In the genomic region with DNA sequence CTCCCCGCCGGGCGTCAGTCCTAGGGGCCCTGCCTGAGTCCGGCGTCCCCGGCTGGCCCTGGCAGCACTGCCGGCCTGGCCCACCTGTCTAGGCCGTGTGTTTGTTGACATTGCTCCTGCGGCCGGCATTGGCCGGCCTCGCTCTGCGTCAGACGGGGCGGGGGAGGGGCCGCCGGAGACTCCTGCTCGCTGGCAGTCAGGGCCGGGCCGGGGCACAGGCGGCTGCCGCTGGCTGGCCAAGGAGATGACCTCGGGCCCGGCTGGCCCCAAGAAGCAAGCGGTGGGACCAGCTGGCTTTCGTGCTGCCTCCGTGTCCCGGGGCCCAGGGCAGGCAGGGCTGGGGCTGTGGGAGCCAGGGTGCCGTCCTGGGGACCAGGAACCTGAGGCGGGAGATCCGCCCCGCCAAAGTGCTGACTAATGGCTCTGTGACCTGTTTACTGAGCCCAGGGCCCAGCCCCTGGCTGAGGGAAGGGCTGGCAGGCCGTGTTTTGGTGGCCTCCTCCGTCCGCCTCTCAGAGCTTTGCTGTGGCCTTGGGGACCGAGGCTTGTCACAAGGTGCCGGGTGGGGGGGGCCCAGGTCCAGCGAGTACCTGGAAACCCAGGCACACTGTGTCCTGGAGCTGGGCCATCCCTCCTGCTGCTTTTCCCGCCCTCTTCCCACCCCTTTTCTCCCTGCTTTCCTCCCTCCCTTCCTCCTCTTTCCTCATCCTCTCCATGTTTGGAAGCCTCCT, we compare ENCODE assay signal across 1 cellular context.
TF ChIP-seq lines count a peak whose summit lies in the region.

No MANE protein-coding gene starts in this region.

TF ChIP-seq in K562, 482 proteins besides CTCF, POLR2A, EP300 and RAD21 (continues in another document):
- TF ChIP-seq SREBF1 (IDR thresholded peaks at IDR 0.05; ENCODE audit: borderline replicate concordance, low read depth, low read length) (no peak), ZC3H11A (IDR thresholded peaks at IDR 0.05; ENCODE audit: low read depth, low read length) (no peak), ZNF764 (CRISPR knock-in tag; IDR thresholded peaks at IDR 0.05; ENCODE audit: low read depth) (no peak), DACH1 (IDR thresholded peaks at IDR 0.05; ENCODE audit: partially characterized antibody) (no peak), HCFC1 (IDR thresholded peaks at IDR 0.05; ENCODE audit: low read depth, low read length) (no peak), NRF1 (conservative IDR thresholded peaks at IDR 0.05 in 1 of 2, IDR thresholded peaks at IDR 0.05 in 1 of 2) (peak; percentile 59 to 70), POLR2G (IDR thresholded peaks at IDR 0.05; ENCODE audit: low read depth, low read length) (peak; percentile 92), MBD2 (IDR thresholded peaks at IDR 0.05; ENCODE audit: borderline replicate concordance, low read depth) (no peak), C11orf30 (IDR thresholded peaks at IDR 0.05; ENCODE audit: low read depth) (peak; percentile 99), ARNT (IDR thresholded peaks at IDR 0.05) (no peak), GABPB1 (CRISPR knock-in tag; IDR thresholded peaks at IDR 0.05) (peak; percentile 60; the same call in 1 of the 2 replicates), ELF4 (CRISPR knock-in tag; IDR thresholded peaks at IDR 0.05) (no peak), GABPA (tag; conservative IDR thresholded peaks at IDR 0.05; ENCODE audit: low read depth) (no peak), SNRNP70 (optimal IDR thresholded peaks at IDR 0.05; ENCODE audit: low read depth, low read length) (no peak), SMARCA5 (IDR thresholded peaks at IDR 0.05) (no peak), ILK (tag; IDR thresholded peaks at IDR 0.05; ENCODE audit: borderline replicate concordance, low read depth) (no peak), RBFOX2 (IDR thresholded peaks at IDR 0.05; ENCODE audit: low read depth, low read length) (peak; percentile 85), GATAD2A (IDR thresholded peaks at IDR 0.05) (no peak), ZNF830 (CRISPR knock-in tag; IDR thresholded peaks at IDR 0.05) (no peak), SREBF2 (CRISPR knock-in tag; IDR thresholded peaks at IDR 0.05) (no peak), LCOR (CRISPR knock-in tag; IDR thresholded peaks at IDR 0.05) (0 out of 2 replicates have a peak, but pooled peaks have one; percentile 22)
- TF ChIP-seq, protein P1, sequence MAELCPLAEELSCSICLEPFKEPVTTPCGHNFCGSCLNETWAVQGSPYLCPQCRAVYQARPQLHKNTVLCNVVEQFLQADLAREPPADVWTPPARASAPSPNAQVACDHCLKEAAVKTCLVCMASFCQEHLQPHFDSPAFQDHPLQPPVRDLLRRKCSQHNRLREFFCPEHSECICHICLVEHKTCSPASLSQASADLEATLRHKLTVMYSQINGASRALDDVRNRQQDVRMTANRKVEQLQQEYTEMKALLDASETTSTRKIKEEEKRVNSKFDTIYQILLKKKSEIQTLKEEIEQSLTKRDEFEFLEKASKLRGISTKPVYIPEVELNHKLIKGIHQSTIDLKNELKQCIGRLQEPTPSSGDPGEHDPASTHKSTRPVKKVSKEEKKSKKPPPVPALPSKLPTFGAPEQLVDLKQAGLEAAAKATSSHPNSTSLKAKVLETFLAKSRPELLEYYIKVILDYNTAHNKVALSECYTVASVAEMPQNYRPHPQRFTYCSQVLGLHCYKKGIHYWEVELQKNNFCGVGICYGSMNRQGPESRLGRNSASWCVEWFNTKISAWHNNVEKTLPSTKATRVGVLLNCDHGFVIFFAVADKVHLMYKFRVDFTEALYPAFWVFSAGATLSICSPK (IDR thresholded peaks at IDR 0.05; ENCODE audit: borderline replicate concordance), result no peak
- TF ChIP-seq, protein P2, sequence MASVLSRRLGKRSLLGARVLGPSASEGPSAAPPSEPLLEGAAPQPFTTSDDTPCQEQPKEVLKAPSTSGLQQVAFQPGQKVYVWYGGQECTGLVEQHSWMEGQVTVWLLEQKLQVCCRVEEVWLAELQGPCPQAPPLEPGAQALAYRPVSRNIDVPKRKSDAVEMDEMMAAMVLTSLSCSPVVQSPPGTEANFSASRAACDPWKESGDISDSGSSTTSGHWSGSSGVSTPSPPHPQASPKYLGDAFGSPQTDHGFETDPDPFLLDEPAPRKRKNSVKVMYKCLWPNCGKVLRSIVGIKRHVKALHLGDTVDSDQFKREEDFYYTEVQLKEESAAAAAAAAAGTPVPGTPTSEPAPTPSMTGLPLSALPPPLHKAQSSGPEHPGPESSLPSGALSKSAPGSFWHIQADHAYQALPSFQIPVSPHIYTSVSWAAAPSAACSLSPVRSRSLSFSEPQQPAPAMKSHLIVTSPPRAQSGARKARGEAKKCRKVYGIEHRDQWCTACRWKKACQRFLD (CRISPR knock-in tag; IDR thresholded peaks at IDR 0.05), result peak; percentile 82
- TF ChIP-seq, protein P3, sequence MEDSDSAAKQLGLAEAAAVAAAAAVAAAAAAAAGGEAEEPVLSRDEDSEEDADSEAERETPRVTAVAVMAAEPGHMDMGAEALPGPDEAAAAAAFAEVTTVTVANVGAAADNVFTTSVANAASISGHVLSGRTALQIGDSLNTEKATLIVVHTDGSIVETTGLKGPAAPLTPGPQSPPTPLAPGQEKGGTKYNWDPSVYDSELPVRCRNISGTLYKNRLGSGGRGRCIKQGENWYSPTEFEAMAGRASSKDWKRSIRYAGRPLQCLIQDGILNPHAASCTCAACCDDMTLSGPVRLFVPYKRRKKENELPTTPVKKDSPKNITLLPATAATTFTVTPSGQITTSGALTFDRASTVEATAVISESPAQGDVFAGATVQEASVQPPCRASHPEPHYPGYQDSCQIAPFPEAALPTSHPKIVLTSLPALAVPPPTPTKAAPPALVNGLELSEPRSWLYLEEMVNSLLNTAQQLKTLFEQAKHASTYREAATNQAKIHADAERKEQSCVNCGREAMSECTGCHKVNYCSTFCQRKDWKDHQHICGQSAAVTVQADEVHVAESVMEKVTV (CRISPR knock-in tag; IDR thresholded peaks at IDR 0.05), result no peak
- TF ChIP-seq, protein P4, sequence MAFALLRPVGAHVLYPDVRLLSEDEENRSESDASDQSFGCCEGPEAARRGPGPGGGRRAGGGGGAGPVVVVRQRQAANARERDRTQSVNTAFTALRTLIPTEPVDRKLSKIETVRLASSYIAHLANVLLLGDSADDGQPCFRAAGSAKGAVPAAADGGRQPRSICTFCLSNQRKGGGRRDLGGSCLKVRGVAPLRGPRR (CRISPR knock-in tag; IDR thresholded peaks at IDR 0.05), result no peak
- TF ChIP-seq, protein P5, sequence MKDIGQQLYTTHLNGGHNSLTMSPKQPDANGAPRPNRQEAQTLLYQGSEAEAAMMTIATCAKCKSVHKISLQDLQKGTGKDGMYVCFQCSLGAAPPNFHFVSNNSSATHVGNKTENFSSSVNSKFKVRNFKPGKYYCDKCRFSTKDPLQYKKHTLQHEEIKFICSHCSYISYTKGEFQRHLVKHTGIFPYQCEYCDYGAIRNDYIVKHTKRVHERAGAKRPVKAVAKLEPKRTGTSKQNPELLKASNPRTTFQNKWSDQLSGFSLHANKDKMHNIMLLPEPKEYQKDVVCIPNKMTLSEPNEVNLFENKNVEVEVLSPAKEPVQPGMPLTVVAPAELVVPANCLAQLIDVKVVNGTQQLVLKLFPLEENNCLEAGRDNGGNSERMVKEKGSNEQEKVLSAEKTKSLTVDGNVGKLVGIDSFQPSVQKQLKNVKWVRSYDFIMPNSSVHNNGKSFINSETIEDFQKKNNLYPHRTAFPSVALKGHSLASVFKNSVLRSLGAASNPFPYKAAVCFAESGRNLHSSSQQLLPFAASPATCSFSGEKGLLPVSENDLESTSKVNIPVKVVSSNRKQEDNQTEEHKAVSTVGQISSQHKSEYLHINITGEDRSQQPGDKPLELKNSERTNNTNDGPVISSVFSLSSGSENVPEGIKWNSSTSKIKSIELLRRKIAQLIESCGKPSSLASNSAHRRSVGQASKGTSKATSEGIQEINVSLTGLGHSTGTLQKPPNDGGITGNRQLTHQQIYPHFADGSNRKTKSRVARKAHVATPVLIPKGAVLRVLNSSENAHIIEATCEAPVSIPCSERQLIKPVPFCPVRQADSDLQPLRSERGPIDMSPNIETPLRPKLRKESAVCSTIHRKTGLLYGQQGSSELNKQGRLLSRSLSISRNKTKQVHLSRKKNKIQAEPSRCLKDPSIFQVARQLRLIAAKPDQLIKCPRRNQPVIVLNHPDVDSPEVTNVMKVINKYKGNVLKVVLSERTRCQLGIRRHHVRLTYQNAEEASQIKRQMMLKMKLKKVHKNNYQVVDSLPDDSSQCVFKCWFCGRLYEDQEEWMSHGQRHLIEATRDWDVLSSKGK (CRISPR knock-in tag; IDR thresholded peaks at IDR 0.05), result no peak
- TF ChIP-seq, protein P6, sequence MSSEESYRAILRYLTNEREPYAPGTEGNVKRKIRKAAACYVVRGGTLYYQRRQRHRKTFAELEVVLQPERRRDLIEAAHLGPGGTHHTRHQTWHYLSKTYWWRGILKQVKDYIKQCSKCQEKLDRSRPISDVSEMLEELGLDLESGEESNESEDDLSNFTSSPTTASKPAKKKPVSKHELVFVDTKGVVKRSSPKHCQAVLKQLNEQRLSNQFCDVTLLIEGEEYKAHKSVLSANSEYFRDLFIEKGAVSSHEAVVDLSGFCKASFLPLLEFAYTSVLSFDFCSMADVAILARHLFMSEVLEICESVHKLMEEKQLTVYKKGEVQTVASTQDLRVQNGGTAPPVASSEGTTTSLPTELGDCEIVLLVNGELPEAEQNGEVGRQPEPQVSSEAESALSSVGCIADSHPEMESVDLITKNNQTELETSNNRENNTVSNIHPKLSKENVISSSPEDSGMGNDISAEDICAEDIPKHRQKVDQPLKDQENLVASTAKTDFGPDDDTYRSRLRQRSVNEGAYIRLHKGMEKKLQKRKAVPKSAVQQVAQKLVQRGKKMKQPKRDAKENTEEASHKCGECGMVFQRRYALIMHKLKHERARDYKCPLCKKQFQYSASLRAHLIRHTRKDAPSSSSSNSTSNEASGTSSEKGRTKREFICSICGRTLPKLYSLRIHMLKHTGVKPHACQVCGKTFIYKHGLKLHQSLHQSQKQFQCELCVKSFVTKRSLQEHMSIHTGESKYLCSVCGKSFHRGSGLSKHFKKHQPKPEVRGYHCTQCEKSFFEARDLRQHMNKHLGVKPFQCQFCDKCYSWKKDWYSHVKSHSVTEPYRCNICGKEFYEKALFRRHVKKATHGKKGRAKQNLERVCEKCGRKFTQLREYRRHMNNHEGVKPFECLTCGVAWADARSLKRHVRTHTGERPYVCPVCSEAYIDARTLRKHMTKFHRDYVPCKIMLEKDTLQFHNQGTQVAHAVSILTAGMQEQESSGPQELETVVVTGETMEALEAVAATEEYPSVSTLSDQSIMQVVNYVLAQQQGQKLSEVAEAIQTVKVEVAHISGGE (CRISPR knock-in tag; IDR thresholded peaks at IDR 0.05), result no peak
- TF ChIP-seq, protein P7, sequence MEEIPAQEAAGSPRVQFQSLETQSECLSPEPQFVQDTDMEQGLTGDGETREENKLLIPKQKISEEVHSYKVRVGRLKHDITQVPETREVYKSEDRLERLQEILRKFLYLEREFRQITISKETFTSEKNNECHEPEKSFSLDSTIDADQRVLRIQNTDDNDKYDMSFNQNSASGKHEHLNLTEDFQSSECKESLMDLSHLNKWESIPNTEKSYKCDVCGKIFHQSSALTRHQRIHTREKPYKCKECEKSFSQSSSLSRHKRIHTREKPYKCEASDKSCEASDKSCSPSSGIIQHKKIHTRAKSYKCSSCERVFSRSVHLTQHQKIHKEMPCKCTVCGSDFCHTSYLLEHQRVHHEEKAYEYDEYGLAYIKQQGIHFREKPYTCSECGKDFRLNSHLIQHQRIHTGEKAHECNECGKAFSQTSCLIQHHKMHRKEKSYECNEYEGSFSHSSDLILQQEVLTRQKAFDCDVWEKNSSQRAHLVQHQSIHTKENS (CRISPR knock-in tag; IDR thresholded peaks at IDR 0.05), result no peak
- TF ChIP-seq, protein P8, sequence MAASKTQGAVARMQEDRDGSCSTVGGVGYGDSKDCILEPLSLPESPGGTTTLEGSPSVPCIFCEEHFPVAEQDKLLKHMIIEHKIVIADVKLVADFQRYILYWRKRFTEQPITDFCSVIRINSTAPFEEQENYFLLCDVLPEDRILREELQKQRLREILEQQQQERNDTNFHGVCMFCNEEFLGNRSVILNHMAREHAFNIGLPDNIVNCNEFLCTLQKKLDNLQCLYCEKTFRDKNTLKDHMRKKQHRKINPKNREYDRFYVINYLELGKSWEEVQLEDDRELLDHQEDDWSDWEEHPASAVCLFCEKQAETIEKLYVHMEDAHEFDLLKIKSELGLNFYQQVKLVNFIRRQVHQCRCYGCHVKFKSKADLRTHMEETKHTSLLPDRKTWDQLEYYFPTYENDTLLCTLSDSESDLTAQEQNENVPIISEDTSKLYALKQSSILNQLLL (CRISPR knock-in tag; IDR thresholded peaks at IDR 0.05; ENCODE audit: borderline replicate concordance), result no peak
- TF ChIP-seq, protein P9, sequence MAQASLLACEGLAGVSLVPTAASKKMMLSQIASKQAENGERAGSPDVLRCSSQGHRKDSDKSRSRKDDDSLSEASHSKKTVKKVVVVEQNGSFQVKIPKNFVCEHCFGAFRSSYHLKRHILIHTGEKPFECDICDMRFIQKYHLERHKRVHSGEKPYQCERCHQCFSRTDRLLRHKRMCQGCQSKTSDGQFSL (CRISPR knock-in tag; IDR thresholded peaks at IDR 0.05), result peak; percentile 83
- TF ChIP-seq, protein P9 (tag; IDR thresholded peaks at IDR 0.05), result no peak
- TF ChIP-seq, protein P10, sequence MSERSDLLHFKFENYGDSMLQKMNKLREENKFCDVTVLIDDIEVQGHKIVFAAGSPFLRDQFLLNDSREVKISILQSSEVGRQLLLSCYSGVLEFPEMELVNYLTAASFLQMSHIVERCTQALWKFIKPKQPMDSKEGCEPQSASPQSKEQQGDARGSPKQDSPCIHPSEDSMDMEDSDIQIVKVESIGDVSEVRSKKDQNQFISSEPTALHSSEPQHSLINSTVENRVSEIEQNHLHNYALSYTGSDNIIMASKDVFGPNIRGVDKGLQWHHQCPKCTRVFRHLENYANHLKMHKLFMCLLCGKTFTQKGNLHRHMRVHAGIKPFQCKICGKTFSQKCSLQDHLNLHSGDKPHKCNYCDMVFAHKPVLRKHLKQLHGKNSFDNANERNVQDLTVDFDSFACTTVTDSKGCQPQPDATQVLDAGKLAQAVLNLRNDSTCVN (CRISPR knock-in tag; IDR thresholded peaks at IDR 0.05), result no peak
- TF ChIP-seq, protein P11, sequence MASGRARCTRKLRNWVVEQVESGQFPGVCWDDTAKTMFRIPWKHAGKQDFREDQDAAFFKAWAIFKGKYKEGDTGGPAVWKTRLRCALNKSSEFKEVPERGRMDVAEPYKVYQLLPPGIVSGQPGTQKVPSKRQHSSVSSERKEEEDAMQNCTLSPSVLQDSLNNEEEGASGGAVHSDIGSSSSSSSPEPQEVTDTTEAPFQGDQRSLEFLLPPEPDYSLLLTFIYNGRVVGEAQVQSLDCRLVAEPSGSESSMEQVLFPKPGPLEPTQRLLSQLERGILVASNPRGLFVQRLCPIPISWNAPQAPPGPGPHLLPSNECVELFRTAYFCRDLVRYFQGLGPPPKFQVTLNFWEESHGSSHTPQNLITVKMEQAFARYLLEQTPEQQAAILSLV (tag; IDR thresholded peaks at IDR 0.05), result no peak
- TF ChIP-seq, protein P12, sequence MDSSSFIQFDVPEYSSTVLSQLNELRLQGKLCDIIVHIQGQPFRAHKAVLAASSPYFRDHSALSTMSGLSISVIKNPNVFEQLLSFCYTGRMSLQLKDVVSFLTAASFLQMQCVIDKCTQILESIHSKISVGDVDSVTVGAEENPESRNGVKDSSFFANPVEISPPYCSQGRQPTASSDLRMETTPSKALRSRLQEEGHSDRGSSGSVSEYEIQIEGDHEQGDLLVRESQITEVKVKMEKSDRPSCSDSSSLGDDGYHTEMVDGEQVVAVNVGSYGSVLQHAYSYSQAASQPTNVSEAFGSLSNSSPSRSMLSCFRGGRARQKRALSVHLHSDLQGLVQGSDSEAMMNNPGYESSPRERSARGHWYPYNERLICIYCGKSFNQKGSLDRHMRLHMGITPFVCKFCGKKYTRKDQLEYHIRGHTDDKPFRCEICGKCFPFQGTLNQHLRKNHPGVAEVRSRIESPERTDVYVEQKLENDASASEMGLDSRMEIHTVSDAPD (CRISPR knock-in tag; IDR thresholded peaks at IDR 0.05), result no peak
